ENCODE assay signal across 1 cellular context in genomic region chr1:94383966-94384408, GRCh38.
A peak's percentile ranks its signal among the peaks of the same experiment; 100 is the strongest.
TF ChIP-seq lines count a peak whose summit lies in the region.

No MANE protein-coding gene starts in this region.

TF ChIP-seq in HepG2, 621 proteins besides CTCF, POLR2A, EP300 and RAD21 (continued from another document and continues in another):
- TF ChIP-seq PRDM10 (CRISPR knock-in tag; IDR thresholded peaks at IDR 0.05; ENCODE audit: low read depth) (peak; percentile 76; the same call in 1 of the 2 replicates), GABPA (IDR thresholded peaks at IDR 0.05; ENCODE audit: low read depth, low read length) (no peak), GABPA (CRISPR knock-in tag; IDR thresholded peaks at IDR 0.05; ENCODE audit: low read depth) (0 out of 2 replicates have a peak, but pooled peaks have one; percentile 58), NR2F2 (IDR thresholded peaks at IDR 0.05; ENCODE audit: borderline replicate concordance, low read depth) (peak; percentile 89), KMT2A (CRISPR knock-in tag; IDR thresholded peaks at IDR 0.05) (peak; percentile 47; the same call in 1 of the 2 replicates), CHCHD3 (CRISPR knock-in tag; IDR thresholded peaks at IDR 0.05) (no peak), ZNF800 (CRISPR knock-in tag; IDR thresholded peaks at IDR 0.05) (no peak), NAIF1 (CRISPR knock-in tag; IDR thresholded peaks at IDR 0.05; ENCODE audit: borderline replicate concordance) (peak; percentile 65; the same call in 1 of the 2 replicates), ZBTB7A (CRISPR knock-in tag; IDR thresholded peaks at IDR 0.05) (no peak), FOXO4 (CRISPR knock-in tag; conservative IDR thresholded peaks at IDR 0.05) (no peak), ZNF350 (CRISPR knock-in tag; IDR thresholded peaks at IDR 0.05; ENCODE audit: borderline replicate concordance, low read depth) (no peak), PLRG1 (conservative IDR thresholded peaks at IDR 0.05) (no peak), GZF1 (CRISPR knock-in tag; IDR thresholded peaks at IDR 0.05) (0 out of 2 replicates have a peak, but pooled peaks have one; percentile 40), ZBTB39 (CRISPR knock-in tag; IDR thresholded peaks at IDR 0.05) (peak; percentile 93), AGO1 (IDR thresholded peaks at IDR 0.05; ENCODE audit: low read depth, low read length, poor library complexity, severe bottlenecking) (no peak), ZNF160 (CRISPR knock-in tag; IDR thresholded peaks at IDR 0.05) (no peak), ZBTB44 (CRISPR knock-in tag; IDR thresholded peaks at IDR 0.05) (no peak), ZNF609 (CRISPR knock-in tag; IDR thresholded peaks at IDR 0.05; ENCODE audit: borderline replicate concordance) (peak; percentile 84; the same call in 1 of the 2 replicates), SKI (IDR thresholded peaks at IDR 0.05; ENCODE audit: partially characterized antibody) (peak; percentile 59), KLF12 (CRISPR knock-in tag; IDR thresholded peaks at IDR 0.05; ENCODE audit: borderline replicate concordance) (no peak), EZH2 (conservative IDR thresholded peaks at IDR 0.05; ENCODE audit: low read depth, low read length) (no peak), ARNTL (CRISPR knock-in tag; IDR thresholded peaks at IDR 0.05) (0 out of 2 replicates have a peak, but pooled peaks have one; percentile 69), KLF6 (CRISPR knock-in tag; IDR thresholded peaks at IDR 0.05) (peak; percentile 51; the same call in 1 of the 2 replicates), ZNF280B (CRISPR knock-in tag; IDR thresholded peaks at IDR 0.05; ENCODE audit: borderline replicate concordance) (no peak), ZBTB43 (CRISPR knock-in tag; conservative IDR thresholded peaks at IDR 0.05) (no peak), RBM39 (IDR thresholded peaks at IDR 0.05; ENCODE audit: low read depth, low read length, poor library complexity, severe bottlenecking) (no peak), ZNF777 (CRISPR knock-in tag; IDR thresholded peaks at IDR 0.05) (no peak), PPARG (CRISPR knock-in tag; conservative IDR thresholded peaks at IDR 0.05) (peak; percentile 96), EEA1 (CRISPR knock-in tag; IDR thresholded peaks at IDR 0.05; ENCODE audit: borderline replicate concordance) (no peak), NFE2 (CRISPR knock-in tag; IDR thresholded peaks at IDR 0.05) (no peak), ZNF232 (CRISPR knock-in tag; IDR thresholded peaks at IDR 0.05; ENCODE audit: borderline replicate concordance) (no peak; the same call in 1 of the 2 replicates), ZNF563 (CRISPR knock-in tag; IDR thresholded peaks at IDR 0.05) (no peak), NFATC3 (CRISPR knock-in tag; IDR thresholded peaks at IDR 0.05) (no peak), XBP1 (CRISPR knock-in tag; IDR thresholded peaks at IDR 0.05) (no peak), ZNF205 (CRISPR knock-in tag; IDR thresholded peaks at IDR 0.05) (peak; percentile 75), KAT8 (CRISPR knock-in tag; IDR thresholded peaks at IDR 0.05) (peak; percentile 74), ZNF260 (CRISPR knock-in tag; IDR thresholded peaks at IDR 0.05; ENCODE audit: borderline replicate concordance, low read depth) (no peak), AHR (CRISPR knock-in tag; IDR thresholded peaks at IDR 0.05) (no peak), FOXP1 (IDR thresholded peaks at IDR 0.05) (peak; percentile 70; the same call in 1 of the 2 replicates), FOXP1 (CRISPR knock-in tag; IDR thresholded peaks at IDR 0.05) (peak; percentile 92), ZSCAN5A (CRISPR knock-in tag; IDR thresholded peaks at IDR 0.05; ENCODE audit: borderline replicate concordance) (0 out of 2 replicates have a peak, but pooled peaks have one; percentile 46)
